8 cellular contexts compared by ENCODE assay signal in genomic region chrX:14872851-14873675, GRCh38. TPM values are rescaled to one million over a fixed set of nuclear protein-coding genes. Genes with fewer than 3 reads are reported as not detected.
DNase-seq lines count a peak whose midpoint lies in the region; ATAC-seq lines count a peak whose summit lies in the region.

Gene FANCB, minus strand, starts transcription at chrX:14873069. Its CDS starts 7,559 bp downstream, at chrX:14865510.
Gene MOSPD2, plus strand, starts transcription at chrX:14873421. Its CDS starts 108 bp downstream, at chrX:14873529.

- no peaks in the 10 kb centered on the region for H3K9me3 ChIP-seq in aorta (ENCODE audit: control insufficient read depth, low read length)

- no peaks in the 10 kb centered on the region for H3K4me1 ChIP-seq in rectal smooth muscle tissue (ENCODE audit: control insufficient read depth, insufficient read depth, low read length)
- H3K4me1 ChIP-seq in aorta (ENCODE audit: control insufficient read depth in 1 of 2, insufficient read depth in 2 of 2, low read length in 2 of 2), result no peaks in the 10 kb centered on the region

- H3K27me3 ChIP-seq in rectal smooth muscle tissue (ENCODE audit: control insufficient read depth, insufficient read depth, low read length), result no peaks in the 10 kb centered on the region
- H3K27me3 ChIP-seq in aorta (ENCODE audit: control insufficient read depth in 1 of 2, insufficient read depth in 2 of 2, low read length in 1 of 2), result no peaks in the 10 kb centered on the region

- peak; percentile 50 for DNase-seq in NCI-H2029 treated with DMSO at 0.1 percent for 48 hours (lab: John Stamatoyannopoulos, UW)
- peak; percentile 92 for DNase-seq in T-helper 22 cell (ENCODE audit: low read depth)
- peak; percentile 97 for DNase-seq in astrocyte of the hippocampus (ENCODE audit: low read depth, low spot score)
- peak; percentile 86 for DNase-seq in hepatic stellate cell (ENCODE audit: low spot score)
- peak; percentile 97 for DNase-seq in aorta

- peak within 1 kb of the TSS; percentile 16 for H3K9ac ChIP-seq in rectal smooth muscle tissue (ENCODE audit: low read length)

- ATAC-seq in GM18511 (IDR thresholded peaks at IDR 0.05; ENCODE audit: unreplicated experiment) (peak; percentile 94), HG03025 (IDR thresholded peaks at IDR 0.05; ENCODE audit: low FRiP score, unreplicated experiment) (peak; percentile 98), aorta (ENCODE audit: low FRiP score) (peak; percentile 99)

- H3K27ac ChIP-seq in rectal smooth muscle tissue (ENCODE audit: low read depth, low read length) (peak within 1 kb of the TSS; percentile 58), aorta (ENCODE audit: low read depth in 1 of 2, low read length in 2 of 2) (peak within 1 kb of the TSS in 1 of 2 donors; percentile 35)

- H3K36me3 ChIP-seq in rectal smooth muscle tissue (ENCODE audit: control insufficient read depth, insufficient read depth, low read length) (no peaks in the 10 kb centered on the region), aorta (ENCODE audit: control insufficient read depth in 1 of 2, insufficient read depth in 2 of 2, low read length in 1 of 2) (no peaks in the 10 kb centered on the region)

- H3K4me3 ChIP-seq in rectal smooth muscle tissue (ENCODE audit: low read length) (peak within 1 kb of the TSS; percentile 75), aorta (ENCODE audit: low read length in 2 of 2) (peak within 1 kb of the TSS; percentile 14 to 21)

- 0 to 27% methylated on average over 78 of the region's 78 CpGs for WGBS in aorta, 2 donors

- intact Hi-C loops in aorta (cut with DNase I), result no loop called here

RNA-seq across cellular contexts. Expression of gene FANCB, which starts in this region (rescaled TPM):
- total RNA-seq in aorta, result 1 to 10 TPM; 1.7 to 2.0 TPM
- under 1 TPM in 1 of 2 donors, not detected in 1; 0.38 TPM for polyA plus RNA-seq in aorta

RNA-seq across cellular contexts. Expression of gene MOSPD2, which starts in this region (rescaled TPM):
- total RNA-seq in aorta, result 10 to 100 TPM; 14.6 to 21.3 TPM
- polyA plus RNA-seq in aorta, result 1 to 10 TPM; 3.6 to 7.8 TPM
